9 cellular contexts compared by ENCODE assay signal in genomic region chr16:87766485-87766797, GRCh38. TPM values are rescaled to one million over a fixed set of nuclear protein-coding genes. Genes with fewer than 3 reads are reported as not detected.
DNase-seq lines count a peak whose midpoint lies in the region; ATAC-seq, FAIRE-seq and TF ChIP-seq lines count a peak whose summit lies in the region.
"Had no signal": no experiment of that assay in that cellular context is flagged by ENCODE, and none has a peak within 500 bp of the region (broad histone marks: within the 10 kb centered on the region; RNA-seq: fewer than 3 reads in every experiment).

No MANE protein-coding gene starts in this region.

- peaks cover 44% of the 10 kb centered on the region for H3K4me1 Mint-ChIP-seq in activated CD4-positive, alpha-beta T cell treated with anti-CD3 and anti-CD28 coated beads, Interleukin-2, amount 10 ng/mL, durations not matched to agents 7 days and 5 days

- DNase-seq in activated CD4-positive, alpha-beta T cell treated with anti-CD3 and anti-CD28 coated beads, Interleukin-2, amount 10 ng/mL, durations not matched to agents 7 days and 5 days, result no peak
- no peak for DNase-seq in activated CD4-positive, alpha-beta T cell treated with anti-CD3 and anti-CD28 coated beads, Interleukin-2, amount 50 U/mL, for 4 hours
- DNase-seq in ascending aorta (ENCODE audit: low spot score in 2 of 2) (no peak), HepG2 (ENCODE audit: low spot score) (no peak), testis (no peak), SHP77 treated with DMSO at 0.1 percent for 48 hours (lab: John Stamatoyannopoulos, UW) (no peak), RKO (ENCODE audit: low spot score) (no peak)

- H3K36me3 Mint-ChIP-seq in activated CD4-positive, alpha-beta T cell treated with anti-CD3 and anti-CD28 coated beads, Interleukin-2, amount 10 ng/mL, durations not matched to agents 7 days and 5 days (ENCODE audit: low read depth), result peaks cover 27% of the 10 kb centered on the region

- H4K20me1 ChIP-seq in HepG2 (ENCODE audit: insufficient read depth, low read length), result no peaks in the 10 kb centered on the region

- peak overlapping the region; percentile 96 for H3K4me3 Mint-ChIP-seq in activated CD4-positive, alpha-beta T cell treated with anti-CD3 and anti-CD28 coated beads, Interleukin-2, amount 10 ng/mL, durations not matched to agents 7 days and 5 days

- H3K9me3 Mint-ChIP-seq in activated CD4-positive, alpha-beta T cell treated with anti-CD3 and anti-CD28 coated beads, Interleukin-2, amount 10 ng/mL, durations not matched to agents 7 days and 5 days, result no peaks in the 10 kb centered on the region

- H3K27me3 ChIP-seq in ascending aorta (no peaks in the 10 kb centered on the region), HepG2 (ENCODE audit: control insufficient read depth in 1 of 2, insufficient read depth in 2 of 2, low read length in 2 of 2) (no peaks in the 10 kb centered on the region; a peak in 1 of 5 replicates), testis (no peaks in the 10 kb centered on the region)

- H3K9ac ChIP-seq in HepG2 (ENCODE audit: insufficient read depth, low read depth, low read length), result peak overlapping the region; percentile 92

- in situ Hi-C loops in HepG2 (cut with HindIII; ENCODE audit: extremely low pct_ligation_motif_present, low pct_unique_long_range_greater_than_20kb), result loop anchor here (5.0 kb wide), 1 partner anchor 179 kb away; no protein-coding TSS in a partner anchor

- ATAC-seq in HepG2, result no peak; the same call in 2 of the 3 replicates
- no peak for ATAC-seq in GM21381 (IDR thresholded peaks at IDR 0.05; ENCODE audit: unreplicated experiment)

- 63% methylated on average over 17 of the region's 17 CpGs for WGBS in HepG2 (ENCODE audit: low lambda C conversion rate)
- WGBS in testis, 2 donors, result 31 to 32% methylated on average over 17 of the region's 17 CpGs

- peak overlapping the region; percentile 99 for H3K4me2 ChIP-seq in HepG2 (ENCODE audit: low read depth, low read length)

- peaks cover 0 to 12% of the 10 kb centered on the region in 2 donors for H3K36me3 ChIP-seq in ascending aorta
- peaks cover 7 to 28% of the 10 kb centered on the region in 2 experiments for H3K36me3 ChIP-seq in HepG2 (replicated peaks in 1 of 2; ENCODE audit: control insufficient read depth in 1 of 2, insufficient read depth in 2 of 2, low read length in 2 of 2)
- no peaks in the 10 kb centered on the region for H3K36me3 ChIP-seq in testis (ENCODE audit: low read depth, missing control alignments)

- H3K4me1 ChIP-seq in ascending aorta (peaks cover 8 to 9% of the 10 kb centered on the region in 2 donors), HepG2 (ENCODE audit: insufficient read depth, low read length) (peaks cover 45% of the 10 kb centered on the region), testis (peaks cover 11% of the 10 kb centered on the region)

- peak overlapping the region; percentile 98 for H3K27ac Mint-ChIP-seq in activated CD4-positive, alpha-beta T cell treated with anti-CD3 and anti-CD28 coated beads, Interleukin-2, amount 10 ng/mL, durations not matched to agents 7 days and 5 days

- peaks cover 31% of the 10 kb centered on the region for H3K79me2 ChIP-seq in HepG2 (ENCODE audit: insufficient read depth, low read length)

- TF ChIP-seq POLR2A in HepG2 (IDR thresholded peaks at IDR 0.05; ENCODE audit: insufficient read depth in 1 of 2, low read depth in 2 of 2, low read length in 2 of 2), result no peak
- no peak for TF ChIP-seq POLR2A in testis (IDR thresholded peaks at IDR 0.05)

- TF ChIP-seq CTCF in ascending aorta (IDR thresholded peaks at IDR 0.05), result no peak
- no peak for TF ChIP-seq CTCF in HepG2 (CRISPR knock-in tag; IDR thresholded peaks at IDR 0.05)
- no peak for TF ChIP-seq CTCF in testis (IDR thresholded peaks at IDR 0.05)

- H3K4me3 ChIP-seq in ascending aorta (peak overlapping the region; percentile 72 to 81), HepG2 (replicated peaks in 1 of 3; ENCODE audit: insufficient read depth in 1 of 3, low read depth in 2 of 3, low read length in 3 of 3) (peak overlapping the region; percentile 87 to 97 (median 94)), testis (peak overlapping the region; percentile 81 to 86)

- FAIRE-seq in HepG2 (lab: Jason Lieb, UNC), result no peak
- FAIRE-seq: D721Med had no signal

- H3K27ac ChIP-seq in ascending aorta, result peak overlapping the region; percentile 81 to 86
- peak overlapping the region; percentile 79 for H3K27ac ChIP-seq in HepG2 (ENCODE audit: extremely low read length, insufficient read depth, low read length)
- peak overlapping the region; percentile 78 to 79 for H3K27ac ChIP-seq in testis

- H3K27me3 Mint-ChIP-seq in activated CD4-positive, alpha-beta T cell treated with anti-CD3 and anti-CD28 coated beads, Interleukin-2, amount 10 ng/mL, durations not matched to agents 7 days and 5 days, result no peaks in the 10 kb centered on the region

- POLR2A ChIA-PET in activated CD4-positive, alpha-beta T cell treated with anti-CD3 and anti-CD28 coated beads, Interleukin-2, amount 10 ng/mL, durations not matched to agents 7 days and 5 days (lab: Charles Lee), result interaction anchor here (0.6 to 1.1 kb wide), 2 partner anchors 12 to 197 kb away, joined by 3 to 4 read pairs; no protein-coding TSS in a partner anchor
- POLR2A ChIA-PET in HepG2 (lab: Yijun Ruan, JAX), result interaction anchor here (1.1 to 3.0 kb wide), 15 partner anchors 12 to 804 kb away, joined by 3 to 25 read pairs (median 5); partner anchors contain the start of genes BANP, SLC7A5 and ZC3H18

- H2AFZ ChIP-seq in HepG2 (ENCODE audit: low read length), result no peak overlapping the region

- CTCF ChIA-PET in activated CD4-positive, alpha-beta T cell treated with anti-CD3 and anti-CD28 coated beads, Interleukin-2, amount 10 ng/mL, durations not matched to agents 7 days and 5 days (lab: Charles Lee), result interaction anchor here (0.7 to 2.0 kb wide), 5 partner anchors 11 to 148 kb away, joined by 3 to 14 read pairs (median 4); no protein-coding TSS in a partner anchor
- CTCF ChIA-PET in HepG2 (lab: Yijun Ruan, JAX; ENCODE audit: low intra/inter-chr PET ratio, low total read pairs), result no interaction called here

- TF ChIP-seq EP300 in HepG2 (IDR thresholded peaks at IDR 0.05; ENCODE audit: low read depth in 2 of 2, low read length in 2 of 2) (no peak; a peak in 1 of 4 replicates), HepG2 (CRISPR knock-in tag; IDR thresholded peaks at IDR 0.05; ENCODE audit: borderline replicate concordance) (no peak)

- no peaks in the 10 kb centered on the region for H3K9me3 ChIP-seq in ascending aorta
- no peaks in the 10 kb centered on the region for H3K9me3 ChIP-seq in HepG2 (ENCODE audit: low read length)
- H3K9me3 ChIP-seq in testis, result no peaks in the 10 kb centered on the region

- TF ChIP-seq RAD21 in HepG2 (CRISPR knock-in tag; IDR thresholded peaks at IDR 0.05), result no peak

- intact Hi-C loops in ascending aorta (cut with DNase I) (loop anchor here (2.0 to 10.0 kb wide), 5 partner anchors 186 to 1478 kb away; partner anchors contain the start of genes CTU2, MAP1LC3B, RNF166 and ZC3H18), HepG2 (cut with micrococcal nuclease; ENCODE audit: unreplicated experiment) (loop anchor here (5.0 kb wide), 1 partner anchor 166 kb away; no protein-coding TSS in a partner anchor), testis (cut with DNase I; ENCODE audit: low total_unique reads) (loop anchor here (10.0 kb wide), 2 partner anchors 172 to 352 kb away; no protein-coding TSS in a partner anchor)

- no TSS peak for BruUV-seq in HepG2 (replicated peaks; lab: Mats Ljungman, UMichigan)

TF ChIP-seq in HepG2, 621 proteins besides CTCF, POLR2A, EP300 and RAD21 (continues in another document):
- TF ChIP-seq ZNF577 (CRISPR knock-in tag; IDR thresholded peaks at IDR 0.05; ENCODE audit: borderline replicate concordance, low read depth), result no peak

RNA-seq across cellular contexts. Expression of gene KLHDC4, which starts 0.7 kb away (rescaled TPM):
- 100 to 1,000 TPM in 1 of 2 experiments, 10 to 100 TPM in 1; 83.2 to 102 TPM for total RNA-seq in activated CD4-positive, alpha-beta T cell treated with anti-CD3 and anti-CD28 coated beads, Interleukin-2, amount 10 ng/mL, durations not matched to agents 7 days and 5 days
- total RNA-seq in ascending aorta, result 38.4 TPM
- 26.7 and 31.8 TPM in 2 replicates for total RNA-seq in HepG2 (2016; rRNA removed; fragmentation: Illumina TruSeq; extraction: Trizol)
- 19.6 and 21.0 TPM in 2 replicates for total RNA-seq in HepG2 (2016; cell fraction: cytosol; rRNA removed; fragmentation: Illumina TruSeq; extraction: Trizol; ENCODE audit: low read depth)
- 27.2 and 34.0 TPM in 2 replicates for total RNA-seq in HepG2 (2016; cell fraction: insoluble cytoplasmic fraction; rRNA removed; fragmentation: Illumina TruSeq; extraction: Trizol)
- total RNA-seq in HepG2 (2016; cell fraction: membrane; rRNA removed; fragmentation: Illumina TruSeq; extraction: Trizol), result 12.7 and 13.0 TPM in 2 replicates
- 35.2 and 38.5 TPM in 2 replicates for total RNA-seq in HepG2 (2016; cell fraction: nucleus; rRNA removed; fragmentation: Illumina TruSeq; extraction: Trizol)
- polyA plus RNA-seq in HepG2 (2011; rRNA removed), result 18.7 and 22.7 TPM in 2 replicates
- 8.9 and 14.1 TPM in 2 replicates for polyA plus RNA-seq in HepG2 (2011; cell fraction: cytosol; rRNA removed)
- polyA plus RNA-seq in HepG2 (2011; cell fraction: nucleus; rRNA removed), result 122 TPM in 2 replicates
- polyA plus RNA-seq in HepG2 (2012), result 24.2 and 33.3 TPM in 2 replicates
- polyA plus RNA-seq in HepG2 (2016; cell fraction: cytosol; fragmentation: Illumina TruSeq; extraction: Trizol; ENCODE audit: low read depth), result 3.6 TPM in 2 replicates
- 25.4 and 27.5 TPM in 2 replicates for polyA plus RNA-seq in HepG2 (2016; cell fraction: insoluble cytoplasmic fraction; fragmentation: Illumina TruSeq; extraction: Trizol; ENCODE audit: low read depth)
- polyA plus RNA-seq in HepG2 (2016; cell fraction: membrane; fragmentation: Illumina TruSeq; extraction: Trizol; ENCODE audit: low read depth), result 6.5 and 8.9 TPM in 2 replicates
- 82.6 and 96.2 TPM in 2 replicates for polyA plus RNA-seq in HepG2 (2016; cell fraction: nucleus; fragmentation: Illumina TruSeq; extraction: Trizol; ENCODE audit: insufficient read depth, low read depth)
- polyA minus RNA-seq in HepG2 (2011; rRNA and poly(A)+ RNA removed; ENCODE audit: low replicate concordance), result 24.4 and 42.1 TPM in 2 replicates
- polyA minus RNA-seq in HepG2 (2011; cell fraction: cytosol; rRNA and poly(A)+ RNA removed), result 8.9 and 11.7 TPM in 2 replicates
- polyA minus RNA-seq in HepG2 (2011; cell fraction: nucleus; rRNA and poly(A)+ RNA removed), result 42.6 and 46.6 TPM in 2 replicates
- 100 to 1,000 TPM in 1 of 2 donors, 10 to 100 TPM in 1; 79.2 to 130 TPM for total RNA-seq in testis
- polyA plus RNA-seq in testis (ENCODE audit: insufficient read depth, low read depth, low replicate concordance), result 60.6 TPM
